In the genomic region with DNA sequence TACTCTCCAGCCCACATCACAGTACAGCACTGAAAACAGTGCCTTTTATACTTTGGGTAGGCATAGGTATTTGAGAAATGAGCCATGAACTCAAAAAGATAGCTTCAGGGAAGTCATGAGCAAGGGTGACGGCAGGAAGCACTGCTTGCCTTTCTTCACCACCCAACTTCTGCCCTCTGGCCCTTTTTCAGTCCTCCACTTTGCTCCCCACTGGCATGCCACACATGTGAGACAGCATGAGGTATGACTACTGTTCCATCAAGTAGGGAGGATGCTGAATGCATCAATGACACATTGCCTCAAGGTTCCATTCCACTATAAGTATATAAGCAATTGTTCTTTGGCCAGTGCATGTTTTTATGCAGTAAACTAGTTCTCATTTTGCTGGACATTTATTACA, we compare ENCODE assay signal across 15 cellular contexts.
"Had no signal": no experiment of that assay in that cellular context is flagged by ENCODE, and none has a peak within 500 bp of the region (broad histone marks: within the 10 kb centered on the region; RNA-seq: fewer than 3 reads in every experiment).

No MANE protein-coding gene starts in this region.

- H3K27ac Mint-ChIP-seq: activated CD4-positive, alpha-beta memory T cell treated with anti-CD3 and anti-CD28 coated beads for 36 hours; activated naive CD4-positive, alpha-beta T cell treated with anti-CD3 and anti-CD28 coated beads, Interleukin-2, amount 10 ng/mL, durations not matched to agents 7 days and 5 days; activated T-cell treated with anti-CD3 and anti-CD28 coated beads, Interleukin-2, amount 50 U/mL, for 24 hours; stimulated activated naive CD8-positive, alpha-beta T cell treated with anti-CD3 and anti-CD28 coated beads, Interleukin-15, Interleukin-2, amounts not matched to agents 100 ng/mL and 50 ng/mL, for 24 hours had no signal

- ATAC-seq: left ventricle myocardium superior, right lobe of liver had no signal

- H3K9me3 ChIP-seq: esophagus muscularis mucosa, right lobe of liver, suprapubic skin, upper lobe of left lung had no signal

- H3K4me3 Mint-ChIP-seq: activated CD4-positive, alpha-beta memory T cell treated with anti-CD3 and anti-CD28 coated beads for 36 hours; activated naive CD4-positive, alpha-beta T cell treated with anti-CD3 and anti-CD28 coated beads, Interleukin-2, amount 10 ng/mL, durations not matched to agents 7 days and 5 days; activated T-cell treated with anti-CD3 and anti-CD28 coated beads, Interleukin-2, amount 50 U/mL, for 24 hours; stimulated activated naive CD8-positive, alpha-beta T cell treated with anti-CD3 and anti-CD28 coated beads, Interleukin-15, Interleukin-2, amounts not matched to agents 100 ng/mL and 50 ng/mL, for 24 hours had no signal

- H3K27ac ChIP-seq: cardiac muscle cell, esophagus muscularis mucosa, right lobe of liver, spleen, suprapubic skin, upper lobe of left lung, WERI-Rb-1 had no signal

- H3K4me1 ChIP-seq: esophagus muscularis mucosa, right lobe of liver, spleen, suprapubic skin, upper lobe of left lung had no signal

- H3K27me3 Mint-ChIP-seq: activated CD4-positive, alpha-beta memory T cell treated with anti-CD3 and anti-CD28 coated beads for 36 hours; activated naive CD4-positive, alpha-beta T cell treated with anti-CD3 and anti-CD28 coated beads, Interleukin-2, amount 10 ng/mL, durations not matched to agents 7 days and 5 days; activated T-cell treated with anti-CD3 and anti-CD28 coated beads, Interleukin-2, amount 50 U/mL, for 24 hours; stimulated activated naive CD8-positive, alpha-beta T cell treated with anti-CD3 and anti-CD28 coated beads, Interleukin-15, Interleukin-2, amounts not matched to agents 100 ng/mL and 50 ng/mL, for 24 hours had no signal

- DNase-seq: activated CD4-positive, alpha-beta memory T cell treated with anti-CD3 and anti-CD28 coated beads for 36 hours; activated naive CD4-positive, alpha-beta T cell treated with anti-CD3 and anti-CD28 coated beads, Interleukin-2, amount 10 ng/mL, durations not matched to agents 7 days and 5 days; activated T-cell treated with anti-CD3 and anti-CD28 coated beads, Interleukin-2, amount 50 U/mL, for 24 hours; hippocampal formation; left ventricle myocardium superior; right lobe of liver; spleen; T-helper 1 cell; upper lobe of left lung; WERI-Rb-1 had no signal

- H3K27me3 ChIP-seq: cardiac muscle cell, esophagus muscularis mucosa, right lobe of liver, spleen, suprapubic skin, upper lobe of left lung had no signal

- H3K4me3 ChIP-seq: cardiac muscle cell, esophagus muscularis mucosa, right lobe of liver, spleen, suprapubic skin, upper lobe of left lung had no signal

- H3K36me3 Mint-ChIP-seq: activated CD4-positive, alpha-beta memory T cell treated with anti-CD3 and anti-CD28 coated beads for 36 hours; activated naive CD4-positive, alpha-beta T cell treated with anti-CD3 and anti-CD28 coated beads, Interleukin-2, amount 10 ng/mL, durations not matched to agents 7 days and 5 days had no signal

- H3K36me3 ChIP-seq: cardiac muscle cell, esophagus muscularis mucosa, right lobe of liver, spleen, suprapubic skin, upper lobe of left lung, WERI-Rb-1 had no signal

- FAIRE-seq: astrocyte had no signal

- H3K4me1 Mint-ChIP-seq: activated naive CD4-positive, alpha-beta T cell treated with anti-CD3 and anti-CD28 coated beads, Interleukin-2, amount 10 ng/mL, durations not matched to agents 7 days and 5 days had no signal
